ENCODE assay signal across 11 cellular contexts in the genomic region with DNA sequence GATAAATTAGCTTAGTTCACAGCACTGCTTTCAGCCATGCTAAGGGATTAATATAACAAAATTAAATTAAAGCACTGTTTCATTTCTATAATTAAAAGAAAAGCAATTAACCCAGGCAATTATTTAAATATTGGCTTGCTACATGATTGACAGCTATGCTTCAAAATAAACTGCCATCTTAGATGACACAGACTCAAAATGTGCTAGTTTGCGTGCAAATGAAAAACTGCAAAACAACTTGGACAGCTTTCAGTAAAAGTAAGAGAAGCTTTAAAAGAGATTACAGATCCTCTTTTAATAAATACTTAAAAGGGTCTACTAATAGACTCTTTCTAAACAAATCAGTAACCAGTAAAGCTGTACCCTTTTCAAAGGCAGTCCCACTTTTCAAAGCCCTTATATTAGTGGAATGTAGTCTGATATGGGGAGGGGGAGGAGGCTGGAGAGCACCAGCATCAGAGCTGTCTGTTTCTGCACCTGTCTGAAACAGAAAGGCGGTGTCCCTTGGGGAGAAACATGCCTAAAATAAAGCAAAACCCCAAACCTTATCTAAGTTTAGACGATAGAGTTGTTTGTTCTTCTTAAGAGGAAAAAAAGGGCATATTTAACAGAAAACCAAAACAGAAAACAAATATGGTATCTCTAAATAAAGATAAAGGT.
DNase-seq lines count a peak whose midpoint lies in the region; ATAC-seq and TF ChIP-seq lines count a peak whose summit lies in the region.
"Had no signal": no experiment of that assay in that cellular context is flagged by ENCODE, and none has a peak within 500 bp of the region (broad histone marks: within the 10 kb centered on the region; RNA-seq: fewer than 3 reads in every experiment).

No MANE protein-coding gene starts in this region.

- H3K27me3 ChIP-seq in GM06990 (replicated peaks; ENCODE audit: control insufficient read depth, insufficient read depth, low read length), result no peaks in the 10 kb centered on the region

- H3K36me3 ChIP-seq in GM06990 (ENCODE audit: control insufficient read depth, insufficient read depth, low read length), result no peaks in the 10 kb centered on the region

- peak overlapping the region; percentile 6 for H3K4me3 ChIP-seq in GM06990 (replicated peaks; ENCODE audit: low read depth, low read length)
- H3K4me3 ChIP-seq: smooth muscle cell had no signal

- no peak for TF ChIP-seq CTCF in GM06990 (IDR thresholded peaks at IDR 0.05; ENCODE audit: insufficient read depth, low read length, poor library complexity, severe bottlenecking)

- ATAC-seq in GM19324 (IDR thresholded peaks at IDR 0.05; ENCODE audit: low FRiP score, unreplicated experiment), result peak; percentile 90
- peak; percentile 84 for ATAC-seq in HG02763 (IDR thresholded peaks at IDR 0.05; ENCODE audit: unreplicated experiment)
- ATAC-seq in HG03521 (IDR thresholded peaks at IDR 0.05; ENCODE audit: unreplicated experiment), result peak; percentile 86

- DNase-seq in GM06990 (ENCODE audit: extremely low read depth, insufficient read length) (peak; percentile 47), SIG-M5 (lab: John Stamatoyannopoulos, UW) (no peak), iPS-NIHi11 (ENCODE audit: low spot score) (no peak), GM03348 (ENCODE audit: low spot score) (no peak)
- no peak for DNase-seq in effector CD8-positive, alpha-beta T cell (lab: John Stamatoyannopoulos, UW)
- DNase-seq: activated gamma-delta T cell, NCI-H69 had no signal
